ENCODE assay signal across 12 cellular contexts in genomic region chr11:8720376-8720775, GRCh38. TPM values are rescaled to one million over a fixed set of nuclear protein-coding genes. Genes with fewer than 3 reads are reported as not detected.
DNase-seq lines count a peak whose midpoint lies in the region; ATAC-seq and TF ChIP-seq lines count a peak whose summit lies in the region.
"Had no signal": no experiment of that assay in that cellular context is flagged by ENCODE, and none has a peak within 500 bp of the region (broad histone marks: within the 10 kb centered on the region; RNA-seq: fewer than 3 reads in every experiment).

No MANE protein-coding gene starts in this region.

- H3K23ac ChIP-seq in IMR-90 (ENCODE audit: low read depth, low read length) (peak overlapping the region; percentile 100), mesendoderm (ENCODE audit: low read length) (no peak overlapping the region)

- peak overlapping the region; percentile 97 for H3K14ac ChIP-seq in IMR-90 (replicated peaks; ENCODE audit: low read depth, low read length)

- WGBS in IMR-90 (ENCODE audit: extremely low coverage in 2 of 2, insufficient read length in 1 of 2), 2 experiments: no CpG with 5 or more reads among the region's 3 CpGs
- no CpG with 5 or more reads among the region's 3 CpGs for WGBS in mesendoderm (ENCODE audit: extremely low coverage, insufficient coverage, low lambda C conversion rate)

- TF ChIP-seq POLR2A in IMR-90 (IDR thresholded peaks at IDR 0.05; ENCODE audit: low read depth, low read length): no peak

- H2BK20ac ChIP-seq in IMR-90 (ENCODE audit: low read depth, low read length): peak overlapping the region; percentile 98

- H3K79me1 ChIP-seq in IMR-90 (ENCODE audit: low read depth in 1 of 2, low read length in 2 of 2) (peaks cover 19 to 81% of the 10 kb centered on the region in 2 experiments), mesendoderm (ENCODE audit: low read length) (no peaks in the 10 kb centered on the region)

- H3K4me2 ChIP-seq in IMR-90 (ENCODE audit: low read depth, low read length) (no peak overlapping the region), mesendoderm (ENCODE audit: low read length) (no peak overlapping the region)

- TF ChIP-seq CTCF in IMR-90 (conservative IDR thresholded peaks at IDR 0.05; ENCODE audit: low read depth, low read length): no peak
- no peak for TF ChIP-seq CTCF in MCF 10A (IDR thresholded peaks at IDR 0.05; ENCODE audit: unreplicated experiment)

- H3K4me1 ChIP-seq in IMR-90 (ENCODE audit: control insufficient read depth, insufficient read depth, low read length) (peaks cover 60% of the 10 kb centered on the region), mesendoderm (ENCODE audit: control insufficient read depth, low read depth, low read length) (peaks cover 40% of the 10 kb centered on the region)

- no peaks in the 10 kb centered on the region for H3K9me3 ChIP-seq in IMR-90 (ENCODE audit: control insufficient read depth, insufficient read depth, low read length)

- H3K56ac ChIP-seq in IMR-90 (ENCODE audit: extremely low read depth, insufficient read depth, low read length) (peak overlapping the region; percentile 97), mesendoderm (ENCODE audit: low read length) (no peak overlapping the region)

- TF ChIP-seq RAD21 in IMR-90 (IDR thresholded peaks at IDR 0.05; ENCODE audit: low read length): no peak

- H3K27me3 Mint-ChIP-seq in MCF 10A (ENCODE audit: insufficient read depth, unreplicated experiment): no peaks in the 10 kb centered on the region

- H3K36me3 Mint-ChIP-seq in MCF 10A (ENCODE audit: insufficient read depth, unreplicated experiment): peaks cover 11% of the 10 kb centered on the region
- H3K36me3 Mint-ChIP-seq: memory B cell, T-cell had no signal

- in situ Hi-C loops in IMR-90 (cut with MboI; ENCODE audit: low sequenced_read_pairs): no loop called here

- H2AK9ac ChIP-seq in IMR-90 (replicated peaks; ENCODE audit: low read depth, low read length, poor library complexity): peak overlapping the region; percentile 92

- peak overlapping the region; percentile 33 for H2AFZ ChIP-seq in IMR-90 (replicated peaks; ENCODE audit: low read length, poor library complexity)

- H2AK5ac ChIP-seq in IMR-90 (ENCODE audit: low read depth, low read length) (peak overlapping the region; percentile 98), mesendoderm (ENCODE audit: low read length) (no peak overlapping the region)

- H3K4me1 Mint-ChIP-seq in MCF 10A (ENCODE audit: insufficient read depth, unreplicated experiment): peaks cover 39% of the 10 kb centered on the region

- H3K9ac ChIP-seq in IMR-90 (ENCODE audit: low read depth, low read length) (peak overlapping the region; percentile 20), mesendoderm (ENCODE audit: low read length) (no peak overlapping the region)

- no peak overlapping the region for H3K4me3 ChIP-seq in IMR-90 (ENCODE audit: insufficient read depth, low read depth, low read length)
- H3K4me3 ChIP-seq in mesendoderm (ENCODE audit: low read length): no peak overlapping the region

- POLR2A ChIA-PET in IMR-90 (lab: Charles Lee; ENCODE audit: unreplicated experiment) (no interaction called here), MCF 10A (lab: Yijun Ruan, JAX) (interaction anchor here (0.7 to 2.4 kb wide), 5 partner anchors 9 to 67 kb away, joined by 3 to 19 read pairs (median 5); no protein-coding TSS in a partner anchor)

- no peaks in the 10 kb centered on the region for H3K27me3 ChIP-seq in IMR-90 (ENCODE audit: control insufficient read depth, insufficient read depth, low read length)
- no peaks in the 10 kb centered on the region for H3K27me3 ChIP-seq in mesendoderm (ENCODE audit: insufficient read depth, low read length, poor library complexity)

- peak overlapping the region; percentile 71 for H3K27ac Mint-ChIP-seq in MCF 10A (ENCODE audit: low read depth, unreplicated experiment)
- H3K27ac Mint-ChIP-seq: memory B cell, T-cell had no signal

- H2BK5ac ChIP-seq in IMR-90 (ENCODE audit: low read depth, low read length, poor library complexity, severe bottlenecking): peak overlapping the region; percentile 99
- no peak overlapping the region for H2BK5ac ChIP-seq in mesendoderm (ENCODE audit: low read length)

- no TSS peak for BruUV-seq in IMR-90 (replicated peaks; lab: Mats Ljungman, UMichigan)
- no TSS peak for BruUV-seq in MCF 10A (replicated peaks; lab: Mats Ljungman, UMichigan)

- peak overlapping the region; percentile 54 to 97 for H4K8ac ChIP-seq in IMR-90 (ENCODE audit: low read depth in 2 of 2, low read length in 2 of 2)
- H4K8ac ChIP-seq in mesendoderm (ENCODE audit: low read depth, low read length): no peak overlapping the region

- H2BK120ac ChIP-seq in IMR-90 (ENCODE audit: low read depth, low read length) (peak overlapping the region; percentile 99), mesendoderm (ENCODE audit: low read depth, low read length) (no peak overlapping the region)

- no peaks in the 10 kb centered on the region for H3K79me2 ChIP-seq in mesendoderm (ENCODE audit: control insufficient read depth, insufficient read depth, low read length)

- peak overlapping the region; percentile 99 for H3K27ac ChIP-seq in IMR-90 (ENCODE audit: insufficient read depth, low read length)
- H3K27ac ChIP-seq in mesendoderm (ENCODE audit: low read depth, low read length): peak overlapping the region; percentile 48
- H3K27ac ChIP-seq in temporal lobe (ENCODE audit: low read depth, low read length): peak overlapping the region; percentile 58

- dilution Hi-C loops in IMR-90 (cut with HindIII; ENCODE audit: low sequenced_read_pairs, unreplicated experiment): no loop called here

- H3K4ac ChIP-seq in IMR-90 (ENCODE audit: low read depth, low read length) (peak overlapping the region; percentile 100), mesendoderm (ENCODE audit: low read depth, low read length) (peak overlapping the region; percentile 26)

- no peak for ATAC-seq in IMR-90 (ENCODE audit: low read depth)
- ATAC-seq: stimulated activated naive CD8-positive, alpha-beta T cell treated with anti-CD3 and anti-CD28 coated beads, Interleukin-15, Interleukin-2, amounts not matched to agents 100 U/mL and 50 U/mL, for 24 hours; T-cell had no signal

- H3K9me1 ChIP-seq in IMR-90 (ENCODE audit: insufficient read depth, low read length): peaks cover 68% of the 10 kb centered on the region

- H3K18ac ChIP-seq in IMR-90 (ENCODE audit: low read depth, low read length) (peak overlapping the region; percentile 93), mesendoderm (ENCODE audit: low read length) (no peak overlapping the region)

- H2BK15ac ChIP-seq in IMR-90 (ENCODE audit: low read depth, low read length): peak overlapping the region; percentile 69
- no peak overlapping the region for H2BK15ac ChIP-seq in mesendoderm (replicated peaks; ENCODE audit: low read depth)

- peak overlapping the region; percentile 95 for H4K5ac ChIP-seq in IMR-90 (ENCODE audit: low read depth, low read length)
- no peak overlapping the region for H4K5ac ChIP-seq in mesendoderm (ENCODE audit: low read length)

- intact Hi-C loops in IMR-90 (cut with micrococcal nuclease) (loop anchor here (2.0 to 10.0 kb wide), 2 partner anchors 68 to 194 kb away; partner anchors contain the start of gene AKIP1), MCF 10A (cut with micrococcal nuclease) (no loop called here), posterior vena cava (cut with DNase I) (loop anchor here in 1 of 2 donors (5.0 kb wide), 1 partner anchor 92 kb away; a partner anchor contains a TSS)

- H4K91ac ChIP-seq in IMR-90 (ENCODE audit: insufficient read depth, low read depth, low read length): peak overlapping the region; percentile 99

- H4K20me1 ChIP-seq in IMR-90 (ENCODE audit: insufficient read depth, low read length): no peaks in the 10 kb centered on the region

- DNase-seq in IMR-90: peak; percentile 18
- no peak for DNase-seq in MCF 10A (ENCODE audit: unreplicated experiment)
- no peak for DNase-seq in mesendoderm
- DNase-seq in amygdala (lab: John Stamatoyannopoulos, UW): no peak
- no peak for DNase-seq in NCI-H2171 (lab: John Stamatoyannopoulos, UW)
- DNase-seq in activated CD4-positive, alpha-beta T cell treated with anti-CD3 and anti-CD28 coated beads for 4 hours: no peak
- no peak for DNase-seq in posterior vena cava (ENCODE audit: low spot score)
- DNase-seq: NCI-H510A; stimulated activated naive CD8-positive, alpha-beta T cell treated with anti-CD3 and anti-CD28 coated beads, Interleukin-15, Interleukin-2, amounts not matched to agents 100 U/mL and 50 U/mL, for 24 hours; T-cell had no signal

- H3K9me3 Mint-ChIP-seq in MCF 10A (ENCODE audit: unreplicated experiment): no peaks in the 10 kb centered on the region
- H3K9me3 Mint-ChIP-seq: memory B cell, T-cell had no signal

- CTCF ChIA-PET in IMR-90 (lab: Yijun Ruan, JAX) (interaction anchor here (1.2 to 1.5 kb wide), 2 partner anchors 31 to 48 kb away, joined by 4 to 9 read pairs; no protein-coding TSS in a partner anchor), MCF 10A (lab: Yijun Ruan, JAX) (interaction anchor here (0.8 to 1.3 kb wide), 2 partner anchors 240 to 241 kb away, joined by 3 to 5 read pairs; no protein-coding TSS in a partner anchor)

- H3K36me3 ChIP-seq in IMR-90 (ENCODE audit: control insufficient read depth, insufficient read depth, low read length) (peaks cover 25% of the 10 kb centered on the region), mesendoderm (ENCODE audit: control insufficient read depth, insufficient read depth, low read length) (no peaks in the 10 kb centered on the region)

- no peak overlapping the region for H3K4me3 Mint-ChIP-seq in MCF 10A (ENCODE audit: unreplicated experiment)
- H3K4me3 Mint-ChIP-seq: memory B cell, T-cell had no signal

TF ChIP-seq in IMR-90, 13 proteins besides CTCF, POLR2A, EP300 and RAD21 (continues in another document):
- no peak for TF ChIP-seq CEBPB (IDR thresholded peaks at IDR 0.05; ENCODE audit: low read depth, low read length)
- TF ChIP-seq BHLHE40 (IDR thresholded peaks at IDR 0.05; ENCODE audit: low read depth, low read length): no peak
- no peak for TF ChIP-seq SMC3 (IDR thresholded peaks at IDR 0.05; ENCODE audit: low read depth, low read length)
- TF ChIP-seq FOS (IDR thresholded peaks at IDR 0.05; ENCODE audit: low read depth, low read length): no peak

RNA-seq across cellular contexts. Expression of gene RPL27A, which starts 37.8 kb away (rescaled TPM):
- total RNA-seq in IMR-90 (2012; rRNA removed) (451 and 786 TPM in 2 replicates), MCF 10A (2022) (1,377 TPM in 2 replicates), temporal lobe (526 TPM), posterior vena cava (100 to 1,000 TPM; 610 to 698 TPM)
- 849 and 1,003 TPM in 2 replicates for polyA plus RNA-seq in IMR-90 (2012; rRNA removed)
- 588 and 616 TPM in 2 replicates for polyA plus RNA-seq in IMR-90 (2012; cell fraction: cytosol; rRNA removed)
- polyA plus RNA-seq in IMR-90 (2012; cell fraction: nucleus; rRNA removed; ENCODE audit: low replicate concordance): 179 and 302 TPM in 2 replicates
- 2,670 TPM for polyA plus RNA-seq in mesendoderm (2013, experiment 1 of 2)
- 2,699 TPM for polyA plus RNA-seq in mesendoderm (2013, experiment 2 of 2)

RNA-seq across cellular contexts. Expression of gene TRIM66, which starts 37.9 kb away (rescaled TPM):
- 3.9 and 5.0 TPM in 2 replicates for total RNA-seq in IMR-90 (2012; rRNA removed)
- polyA plus RNA-seq in IMR-90 (2012; rRNA removed): 4.1 and 4.4 TPM in 2 replicates
- polyA plus RNA-seq in IMR-90 (2012; cell fraction: cytosol; rRNA removed): 1.6 and 3.7 TPM in 2 replicates
- polyA plus RNA-seq in IMR-90 (2012; cell fraction: nucleus; rRNA removed; ENCODE audit: low replicate concordance): 23.4 and 26.7 TPM in 2 replicates
- 27.3 and 27.4 TPM in 2 replicates for total RNA-seq in MCF 10A (2022)
- polyA plus RNA-seq in mesendoderm (2013, experiment 1 of 2): 0.79 TPM
- 0.87 TPM for polyA plus RNA-seq in mesendoderm (2013, experiment 2 of 2)
- total RNA-seq in temporal lobe: 1.2 TPM
- total RNA-seq in posterior vena cava: 10 to 100 TPM in 1 of 2 donors, 1 to 10 TPM in 1; 5.9 to 13.4 TPM

Comparison
In these comparisons a context has a peak if more than half of its experiments do, and no peak if none do; other contexts are left out.
1. H3K27ac ChIP-seq: peak in every context shown above with its lines; median percentile 99 in IMR-90; 58 in temporal lobe; 48 in mesendoderm.